Comparison of ENCODE assay signal across 32 cellular contexts in the genomic region with DNA sequence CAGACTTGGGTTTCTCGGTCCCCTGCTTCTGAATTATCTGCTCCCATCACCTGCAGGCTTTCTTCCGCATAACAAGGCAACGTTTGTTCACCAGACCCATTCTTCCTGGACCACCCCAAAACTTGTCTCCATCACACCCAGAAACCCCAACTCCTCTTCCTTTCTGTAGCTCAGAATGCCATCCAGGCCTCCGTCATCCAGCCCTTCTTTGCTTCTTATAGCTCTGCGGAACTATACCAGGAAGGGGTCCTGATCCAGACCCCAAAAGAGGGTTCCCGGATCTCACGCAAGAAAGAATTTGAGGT. TPM values are rescaled to one million over a fixed set of nuclear protein-coding genes. Genes with fewer than 3 reads are reported as not detected.
A peak's percentile ranks its signal among the peaks of the same experiment; 100 is the strongest.
DNase-seq lines count a peak whose midpoint lies in the region; ATAC-seq and TF ChIP-seq lines count a peak whose summit lies in the region.
"Had no signal": no experiment of that assay in that cellular context is flagged by ENCODE, and none has a peak within 500 bp of the region (broad histone marks: within the 10 kb centered on the region; RNA-seq: fewer than 3 reads in every experiment).

No MANE protein-coding gene starts in this region.

- peak overlapping the region; percentile 100 for H3K4me2 ChIP-seq in BLaER1

- no peaks in the 10 kb centered on the region for H3K9me3 Mint-ChIP-seq in endothelial cell (ENCODE audit: unreplicated experiment)
- no peaks in the 10 kb centered on the region for H3K9me3 Mint-ChIP-seq in activated CD4-positive, alpha-beta memory T cell treated with anti-CD3 and anti-CD28 coated beads, Interleukin-2, amount 10 ng/mL, durations not matched to agents 7 days and 5 days
- H3K9me3 Mint-ChIP-seq: CD8-positive, alpha-beta memory T cell; nephron; T-helper 2 cell treated with Interferon-gamma antibody and Interleukin-4, amounts not matched to agents 5 μg/mL and 100 μg/mL, for 36 hours had no signal

- peaks cover 7% of the 10 kb centered on the region for H3K4me1 Mint-ChIP-seq in endothelial cell (ENCODE audit: unreplicated experiment)
- peaks cover 56% of the 10 kb centered on the region for H3K4me1 Mint-ChIP-seq in activated CD4-positive, alpha-beta memory T cell treated with anti-CD3 and anti-CD28 coated beads, Interleukin-2, amount 10 ng/mL, durations not matched to agents 7 days and 5 days

- peak overlapping the region; percentile 52 for H3K27ac Mint-ChIP-seq in endothelial cell (ENCODE audit: unreplicated experiment)
- H3K27ac Mint-ChIP-seq in activated CD4-positive, alpha-beta memory T cell treated with anti-CD3 and anti-CD28 coated beads, Interleukin-2, amount 10 ng/mL, durations not matched to agents 7 days and 5 days, result no peak overlapping the region
- H3K27ac Mint-ChIP-seq: nephron; T-helper 2 cell treated with Interferon-gamma antibody and Interleukin-4, amounts not matched to agents 5 μg/mL and 100 μg/mL, for 36 hours had no signal

- DNase-seq in H7 (peak; percentile 44), Panc1 (ENCODE audit: low read depth, low spot score) (no peak), endothelial cell (ENCODE audit: low spot score) (no peak), NCI-H82 treated with DMSO at 0.1 percent for 48 hours (lab: John Stamatoyannopoulos, UW; ENCODE audit: unreplicated experiment) (no peak), nucleus accumbens (lab: John Stamatoyannopoulos, UW) (no peak)
- no peak for DNase-seq in activated CD4-positive, alpha-beta memory T cell treated with anti-CD3 and anti-CD28 coated beads, Interleukin-2, amount 10 ng/mL, durations not matched to agents 7 days and 5 days
- DNase-seq: ACHN; activated gamma-delta T cell treated with Interleukin-2 at 50 U/mL for 16 hours; activated T-cell treated with anti-CD3 and anti-CD28 coated beads, Interleukin-2, amount 50 U/mL, for 48 hours; amniotic stem cell; brain microvascular endothelial cell; CD8-positive, alpha-beta memory T cell; DMS 273 treated with DMSO at 0.1 percent for 48 hours; dorsolateral prefrontal cortex; heart right ventricle; KG1; kidney glomerular epithelial cell; lower lobe of right lung; mucosa of descending colon; NCI-H1436; NCI-H2081 treated with DMSO at 0.1 percent for 48 hours; NCI-H2227 treated with DMSO at 0.1 percent for 48 hours; NCI-H526 treated with DMSO at 0.1 percent for 48 hours; PC-3; SHP77 treated with DMSO at 0.1 percent for 48 hours; stimulated activated CD4-positive, alpha-beta T cell treated with anti-CD3 and anti-CD28 coated beads, Interleukin-4, amount 100 ng/mL, for 24 hours; transverse colon had no signal

- H3K4me3 ChIP-seq in BLaER1 (no peak overlapping the region), H7 (ENCODE audit: insufficient read depth, low read depth, low read length) (no peak overlapping the region), Panc1 (ENCODE audit: low read depth in 2 of 2, low read length in 2 of 2) (no peak overlapping the region)
- H3K4me3 ChIP-seq: dorsolateral prefrontal cortex, heart right ventricle, lower lobe of right lung, mucosa of descending colon, transverse colon had no signal

- intact Hi-C loops in Panc1 (cut with micrococcal nuclease; ENCODE audit: unreplicated experiment), result no loop called here

- no TSS peak for BruUV-seq in Panc1 (replicated peaks; lab: Mats Ljungman, UMichigan)

- H3K9me3 ChIP-seq in BLaER1 (no peaks in the 10 kb centered on the region), Panc1 (ENCODE audit: control insufficient read depth, insufficient read depth, low read depth, low read length) (no peaks in the 10 kb centered on the region)
- H3K9me3 ChIP-seq: heart right ventricle, lower lobe of right lung, mucosa of descending colon, transverse colon had no signal

- in situ Hi-C loops in Panc1 (cut with HindIII; ENCODE audit: low pct_unique_long_range_greater_than_20kb, low sequenced_read_pairs), result no loop called here

- H3K27me3 Mint-ChIP-seq in endothelial cell (ENCODE audit: unreplicated experiment), result peaks cover 7% of the 10 kb centered on the region
- no peaks in the 10 kb centered on the region for H3K27me3 Mint-ChIP-seq in activated CD4-positive, alpha-beta memory T cell treated with anti-CD3 and anti-CD28 coated beads, Interleukin-2, amount 10 ng/mL, durations not matched to agents 7 days and 5 days

- POLR2A ChIA-PET in Panc1 (lab: Charles Lee), result no interaction called here
- POLR2A ChIA-PET in activated CD4-positive, alpha-beta memory T cell treated with anti-CD3 and anti-CD28 coated beads, Interleukin-2, amount 10 ng/mL, durations not matched to agents 7 days and 5 days (lab: Charles Lee), result interaction anchor here (0.9 to 4.3 kb wide), 2 partner anchors 11 to 29 kb away, joined by 3 to 20 read pairs; a partner anchor contains a TSS

- TF ChIP-seq CTCF in Panc1 (IDR thresholded peaks at IDR 0.05) (no peak), endothelial cell (IDR thresholded peaks at IDR 0.05; ENCODE audit: unreplicated experiment) (no peak)

- no peaks in the 10 kb centered on the region for H4K20me1 ChIP-seq in BLaER1

- H3K4me1 ChIP-seq in BLaER1 (peaks cover 68% of the 10 kb centered on the region), Panc1 (ENCODE audit: control insufficient read depth, insufficient read depth, low read length) (peaks cover 33% of the 10 kb centered on the region)
- H3K4me1 ChIP-seq: lower lobe of right lung, transverse colon had no signal

- CTCF ChIA-PET in Panc1 (lab: Charles Lee), result no interaction called here
- CTCF ChIA-PET in activated CD4-positive, alpha-beta memory T cell treated with anti-CD3 and anti-CD28 coated beads, Interleukin-2, amount 10 ng/mL, durations not matched to agents 7 days and 5 days (lab: Charles Lee), result no interaction called here

- no peak overlapping the region for H3K4me3 Mint-ChIP-seq in endothelial cell (ENCODE audit: unreplicated experiment)
- H3K4me3 Mint-ChIP-seq in activated CD4-positive, alpha-beta memory T cell treated with anti-CD3 and anti-CD28 coated beads, Interleukin-2, amount 10 ng/mL, durations not matched to agents 7 days and 5 days, result no peak overlapping the region
- H3K4me3 Mint-ChIP-seq: B cell; nephron; T-helper 2 cell treated with Interferon-gamma antibody and Interleukin-4, amounts not matched to agents 5 μg/mL and 100 μg/mL, for 36 hours had no signal

- ATAC-seq in Panc1 (no peak), HG02938 (IDR thresholded peaks at IDR 0.05; ENCODE audit: unreplicated experiment) (no peak)
- ATAC-seq: lower lobe of right lung, mucosa of descending colon, PC-3 had no signal

- H3K9ac ChIP-seq in BLaER1, result no peak overlapping the region

- H3K27ac ChIP-seq in BLaER1 (0 out of 2 replicates have a peak overlapping the region, but pooled peaks have one; percentile 26), Panc1 (ENCODE audit: low read length) (peak overlapping the region; percentile 66)
- H3K27ac ChIP-seq: brain microvascular endothelial cell, dorsolateral prefrontal cortex, heart right ventricle, lower lobe of right lung, transverse colon had no signal

- H3K36me3 Mint-ChIP-seq in endothelial cell (ENCODE audit: low read depth, unreplicated experiment), result no peaks in the 10 kb centered on the region
- no peaks in the 10 kb centered on the region for H3K36me3 Mint-ChIP-seq in activated CD4-positive, alpha-beta memory T cell treated with anti-CD3 and anti-CD28 coated beads, Interleukin-2, amount 10 ng/mL, durations not matched to agents 7 days and 5 days (ENCODE audit: low read depth)

- H3K36me3 ChIP-seq in BLaER1 (no peaks in the 10 kb centered on the region), H7 (replicated peaks; ENCODE audit: control insufficient read depth, insufficient read depth, low read length) (no peaks in the 10 kb centered on the region), Panc1 (ENCODE audit: control insufficient read depth, insufficient read depth, low read length) (no peaks in the 10 kb centered on the region)
- H3K36me3 ChIP-seq: brain microvascular endothelial cell, heart right ventricle, lower lobe of right lung, transverse colon had no signal

- H3K27me3 ChIP-seq in BLaER1 (no peaks in the 10 kb centered on the region), H7 (ENCODE audit: control insufficient read depth, insufficient read depth, low read length) (no peaks in the 10 kb centered on the region), Panc1 (ENCODE audit: control insufficient read depth, insufficient read depth, low read length) (no peaks in the 10 kb centered on the region)
- H3K27me3 ChIP-seq: brain microvascular endothelial cell, dorsolateral prefrontal cortex, transverse colon had no signal

RNA-seq across cellular contexts. Expression of a gene that starts 29.3 kb away (rescaled TPM):
- 206 and 230 TPM in 2 replicates for total RNA-seq in H7 (2014; rRNA removed; shearing (Covaris generic))
- total RNA-seq in Panc1 (2021; ENCODE audit: unreplicated experiment), result 201 TPM
- polyA plus RNA-seq in Panc1 (2012; ENCODE audit: insufficient read length), result 278 TPM
- 155 TPM for total RNA-seq in endothelial cell (ENCODE audit: unreplicated experiment)
- 10 to 100 TPM; 85.9 to 97.1 TPM for total RNA-seq in activated CD4-positive, alpha-beta memory T cell treated with anti-CD3 and anti-CD28 coated beads, Interleukin-2, amount 10 ng/mL, durations not matched to agents 7 days and 5 days
